14 cellular contexts compared by ENCODE assay signal in genomic region chr12:46915082-46915481, GRCh38.
A peak's percentile ranks its signal among the peaks of the same experiment; 100 is the strongest.
DNase-seq lines count a peak whose midpoint lies in the region; ATAC-seq and TF ChIP-seq lines count a peak whose summit lies in the region.
"Had no signal": no experiment of that assay in that cellular context is flagged by ENCODE, and none has a peak within 500 bp of the region (broad histone marks: within the 10 kb centered on the region; RNA-seq: fewer than 3 reads in every experiment).

No MANE protein-coding gene starts in this region.

- H3K4me3 Mint-ChIP-seq in activated CD4-positive, alpha-beta T cell treated with anti-CD3 and anti-CD28 coated beads, Interleukin-2, amount 10 ng/mL, durations not matched to agents 24 days and 14 days: no peak overlapping the region
- H3K4me3 Mint-ChIP-seq: central memory CD8-positive, alpha-beta T cell had no signal

- H3K9me3 ChIP-seq in SJCRH30 (replicated peaks) (peaks cover 14% of the 10 kb centered on the region; the same call in 1 of the 2 replicates), psoas muscle (peaks cover 7% of the 10 kb centered on the region), hepatocyte (ENCODE audit: low read depth) (no peaks in the 10 kb centered on the region)

- no peaks in the 10 kb centered on the region for H3K36me3 ChIP-seq in SJCRH30
- H3K36me3 ChIP-seq in psoas muscle (ENCODE audit: insufficient read depth in 1 of 2, low read depth in 1 of 2): no peaks in the 10 kb centered on the region
- H3K36me3 ChIP-seq in hepatocyte (replicated peaks; ENCODE audit: insufficient read depth, low read depth): no peaks in the 10 kb centered on the region
- H3K36me3 ChIP-seq: thoracic aorta had no signal

- no peaks in the 10 kb centered on the region for H3K36me3 Mint-ChIP-seq in activated CD4-positive, alpha-beta T cell treated with anti-CD3 and anti-CD28 coated beads, Interleukin-2, amount 10 ng/mL, durations not matched to agents 24 days and 14 days (ENCODE audit: low read depth)

- H2AFZ ChIP-seq in hepatocyte: no peak overlapping the region
- H2AFZ ChIP-seq: PC-9 had no signal

- H3K4me3 ChIP-seq in SJCRH30 (no peak overlapping the region), fibroblast of pulmonary artery (replicated peaks; ENCODE audit: low read depth, low read length) (no peak overlapping the region), psoas muscle (no peak overlapping the region), hepatocyte (no peak overlapping the region)
- H3K4me3 ChIP-seq: PC-9, thoracic aorta had no signal

- peak; percentile 74 for DNase-seq in Daoy (ENCODE audit: low read depth)
- DNase-seq in SJCRH30: peak; percentile 72 to 85
- DNase-seq in fibroblast of pulmonary artery (ENCODE audit: low read depth): peak; percentile 56
- DNase-seq in psoas muscle: peak; percentile 74 to 90
- DNase-seq in hepatocyte (ENCODE audit: low spot score): no peak
- DNase-seq in activated CD4-positive, alpha-beta T cell treated with anti-CD3 and anti-CD28 coated beads, Interleukin-2, amount 10 ng/mL, durations not matched to agents 24 days and 14 days: no peak
- DNase-seq in activated CD4-positive, alpha-beta T cell treated with anti-CD3 and anti-CD28 coated beads, Interleukin-2, amount 50 U/mL, for 4 hours: no peak
- DNase-seq in NCI-H524 treated with DMSO at 0.1 percent for 48 hours (lab: John Stamatoyannopoulos, UW): no peak
- DNase-seq: activated T-cell treated with anti-CD3 and anti-CD28 coated beads, Interleukin-2, amount 50 U/mL, for 48 hours; NCI-H187 had no signal

- no peaks in the 10 kb centered on the region for H4K20me1 ChIP-seq in hepatocyte (ENCODE audit: insufficient read depth, poor library complexity, severe bottlenecking)

- TF ChIP-seq CTCF in fibroblast of pulmonary artery (IDR thresholded peaks at IDR 0.05; ENCODE audit: low read length, missing control alignments) (no peak), psoas muscle (IDR thresholded peaks at IDR 0.05) (no peak), hepatocyte (IDR thresholded peaks at IDR 0.05; ENCODE audit: poor library complexity) (no peak)

- H3K27me3 ChIP-seq in SJCRH30 (no peaks in the 10 kb centered on the region), psoas muscle (ENCODE audit: insufficient read depth in 3 of 3, low read length in 2 of 3) (no peaks in the 10 kb centered on the region), hepatocyte (no peaks in the 10 kb centered on the region)

- H3K79me2 ChIP-seq in hepatocyte: no peaks in the 10 kb centered on the region

- peaks cover 19% of the 10 kb centered on the region for H3K27me3 Mint-ChIP-seq in activated CD4-positive, alpha-beta T cell treated with anti-CD3 and anti-CD28 coated beads, Interleukin-2, amount 10 ng/mL, durations not matched to agents 24 days and 14 days

- H3K27ac Mint-ChIP-seq in activated CD4-positive, alpha-beta T cell treated with anti-CD3 and anti-CD28 coated beads, Interleukin-2, amount 10 ng/mL, durations not matched to agents 24 days and 14 days: no peak overlapping the region

- H3K4me1 ChIP-seq in SJCRH30 (peaks cover 13% of the 10 kb centered on the region), psoas muscle (peaks cover 21% of the 10 kb centered on the region), hepatocyte (ENCODE audit: insufficient read depth) (no peaks in the 10 kb centered on the region)

- peaks cover 18% of the 10 kb centered on the region for H3K9me3 Mint-ChIP-seq in activated CD4-positive, alpha-beta T cell treated with anti-CD3 and anti-CD28 coated beads, Interleukin-2, amount 10 ng/mL, durations not matched to agents 24 days and 14 days

- H3K27ac ChIP-seq in SJCRH30 (no peak overlapping the region), psoas muscle (peak overlapping the region; percentile 80), hepatocyte (no peak overlapping the region)
- H3K27ac ChIP-seq: PC-9, thoracic aorta, VCaP had no signal

- ATAC-seq in psoas muscle: peak; percentile 97 to 99 (median 99)

- H3K4me1 Mint-ChIP-seq in activated CD4-positive, alpha-beta T cell treated with anti-CD3 and anti-CD28 coated beads, Interleukin-2, amount 10 ng/mL, durations not matched to agents 24 days and 14 days: no peaks in the 10 kb centered on the region
- H3K4me1 Mint-ChIP-seq: central memory CD8-positive, alpha-beta T cell had no signal

- 19 to 30% (median 21%) methylated on average over 2 of the region's 2 CpGs for WGBS in psoas muscle, 3 donors
- 80% methylated on average over 2 of the region's 2 CpGs for WGBS in hepatocyte (ENCODE audit: low lambda C conversion rate, missing lambda C conversion rate)

- no peak overlapping the region for H3K4me2 ChIP-seq in hepatocyte
- H3K4me2 ChIP-seq: PC-9 had no signal

- H3K9me2 ChIP-seq in hepatocyte (replicated peaks; ENCODE audit: insufficient read depth): no peaks in the 10 kb centered on the region

- intact Hi-C loops in psoas muscle (cut with DNase I): loop anchor here (1.0 to 2.0 kb wide), 2 partner anchors 16 to 19 kb away; no protein-coding TSS in a partner anchor
- intact Hi-C loops in activated CD4-positive, alpha-beta T cell treated with anti-CD3 and anti-CD28 coated beads, Interleukin-2, amount 10 ng/mL, durations not matched to agents 24 days and 14 days (cut with micrococcal nuclease): no loop called here

Comparison
In these comparisons a context has a peak if more than half of its experiments do, and no peak if none do; other contexts are left out.
1. DNase-seq: peak in Daoy (single experiment), SJCRH30 (2 of 2), fibroblast of pulmonary artery (single experiment) and psoas muscle (2 of 2); none in hepatocyte (single experiment), activated CD4-positive, alpha-beta T cell treated with anti-CD3 and anti-CD28 coated beads, Interleukin-2, amount 10 ng/mL, durations not matched to agents 24 days and 14 days (single experiment), activated CD4-positive, alpha-beta T cell treated with anti-CD3 and anti-CD28 coated beads, Interleukin-2, amount 50 U/mL, for 4 hours (0 of 2) and NCI-H524 treated with DMSO at 0.1 percent for 48 hours (single experiment).